ENCODE assay signal across 8 cellular contexts in genomic region chr22:38284042-38284402, GRCh38. TPM values are rescaled to one million over a fixed set of nuclear protein-coding genes. Genes with fewer than 3 reads are reported as not detected.
A peak's percentile ranks its signal among the peaks of the same experiment; 100 is the strongest.
DNase-seq lines count a peak whose midpoint lies in the region; ATAC-seq and TF ChIP-seq lines count a peak whose summit lies in the region.
"Had no signal": no experiment of that assay in that cellular context is flagged by ENCODE, and none has a peak within 500 bp of the region (broad histone marks: within the 10 kb centered on the region; RNA-seq: fewer than 3 reads in every experiment).

No MANE protein-coding gene starts in this region.

- H3K27ac ChIP-seq in RWPE1 (peak overlapping the region; percentile 84), fibroblast of lung (ENCODE audit: insufficient read depth, low read length) (peak overlapping the region; percentile 93), muscle layer of duodenum (ENCODE audit: low read length) (peak overlapping the region; percentile 82), upper lobe of right lung (peak overlapping the region; percentile 71)

- no peak overlapping the region for H3K27ac Mint-ChIP-seq in activated T-helper 2 cell treated with anti-CD3 and anti-CD28 coated beads, Interferon-gamma antibody, Interleukin-2, Interleukin-4, amounts not matched to agents 10 μg/mL and 5 μg/mL and 100 μg/mL, durations not matched to agents 14 hours and 24 hours and 36 hours

- H3K9me3 ChIP-seq in fibroblast of lung (ENCODE audit: control insufficient read depth, insufficient read depth, low read depth, low read length) (no peaks in the 10 kb centered on the region), muscle layer of duodenum (ENCODE audit: control insufficient read depth in 1 of 2, low read length in 2 of 2) (no peaks in the 10 kb centered on the region), upper lobe of right lung (no peaks in the 10 kb centered on the region)

- H3K9me3 Mint-ChIP-seq in activated T-helper 2 cell treated with anti-CD3 and anti-CD28 coated beads, Interferon-gamma antibody, Interleukin-2, Interleukin-4, amounts not matched to agents 10 μg/mL and 5 μg/mL and 100 μg/mL, durations not matched to agents 14 hours and 24 hours and 36 hours, result no peaks in the 10 kb centered on the region

- no peak overlapping the region for H3K4me3 Mint-ChIP-seq in activated T-helper 2 cell treated with anti-CD3 and anti-CD28 coated beads, Interferon-gamma antibody, Interleukin-2, Interleukin-4, amounts not matched to agents 10 μg/mL and 5 μg/mL and 100 μg/mL, durations not matched to agents 14 hours and 24 hours and 36 hours (ENCODE audit: low read depth)

- no peaks in the 10 kb centered on the region for H3K27me3 Mint-ChIP-seq in activated T-helper 2 cell treated with anti-CD3 and anti-CD28 coated beads, Interferon-gamma antibody, Interleukin-2, Interleukin-4, amounts not matched to agents 10 μg/mL and 5 μg/mL and 100 μg/mL, durations not matched to agents 14 hours and 24 hours and 36 hours (ENCODE audit: low read depth)

- H3K4me1 Mint-ChIP-seq in activated T-helper 2 cell treated with anti-CD3 and anti-CD28 coated beads, Interferon-gamma antibody, Interleukin-2, Interleukin-4, amounts not matched to agents 10 μg/mL and 5 μg/mL and 100 μg/mL, durations not matched to agents 14 hours and 24 hours and 36 hours (ENCODE audit: low read depth), result peaks cover 2% of the 10 kb centered on the region

- no peak overlapping the region for H2AFZ ChIP-seq in fibroblast of lung (ENCODE audit: low read length)

- H3K4me1 ChIP-seq in fibroblast of lung (ENCODE audit: control insufficient read depth, extremely low read depth, insufficient read depth, low read length), result peaks cover 22% of the 10 kb centered on the region
- H3K4me1 ChIP-seq in muscle layer of duodenum (ENCODE audit: control insufficient read depth in 1 of 2, insufficient read depth in 2 of 2, low read length in 2 of 2), result peaks cover 0 to 11% of the 10 kb centered on the region in 2 donors
- H3K4me1 ChIP-seq in upper lobe of right lung, result peaks cover 5% of the 10 kb centered on the region

- POLR2A ChIA-PET in RWPE1 (lab: Yijun Ruan, JAX; ENCODE audit: low non-redundant PET), result no interaction called here

- DNase-seq in RWPE1 (ENCODE audit: low spot score), result no peak
- DNase-seq in fibroblast of lung (ENCODE audit: low read depth in 2 of 2), result peak; percentile 95
- no peak for DNase-seq in upper lobe of right lung
- no peak for DNase-seq in activated T-helper 2 cell treated with anti-CD3 and anti-CD28 coated beads, Interferon-gamma antibody, Interleukin-2, Interleukin-4, amounts not matched to agents 10 μg/mL and 5 μg/mL and 100 μg/mL, durations not matched to agents 14 hours and 24 hours and 36 hours (ENCODE audit: low spot score)
- DNase-seq: NCI-H2081 treated with DMSO at 0.1 percent for 48 hours had no signal

- CTCF ChIA-PET in RWPE1 (lab: Yijun Ruan, JAX), result no interaction called here

- H3K27me3 ChIP-seq in fibroblast of lung (ENCODE audit: control insufficient read depth, insufficient read depth, low read length), result no peaks in the 10 kb centered on the region
- no peaks in the 10 kb centered on the region for H3K27me3 ChIP-seq in muscle layer of duodenum (ENCODE audit: low read depth, low read length)
- no peaks in the 10 kb centered on the region for H3K27me3 ChIP-seq in upper lobe of right lung

- H3K79me2 ChIP-seq in fibroblast of lung (ENCODE audit: control insufficient read depth, insufficient read depth, low read length), result no peaks in the 10 kb centered on the region

- H3K4me3 ChIP-seq in fibroblast of lung (replicated peaks in 1 of 4; ENCODE audit: control extremely low read depth in 1 of 4, insufficient read depth in 1 of 4, low read depth in 3 of 4, low read length in 4 of 4) (no peak overlapping the region), muscle layer of duodenum (ENCODE audit: low read depth in 1 of 2, low read length in 2 of 2) (no peak overlapping the region), upper lobe of right lung (no peak overlapping the region)

- ATAC-seq in upper lobe of right lung, result peak; percentile 62
- no peak for ATAC-seq in GM18498 (IDR thresholded peaks at IDR 0.05; ENCODE audit: unreplicated experiment)
- ATAC-seq in GM21576 (IDR thresholded peaks at IDR 0.05; ENCODE audit: unreplicated experiment), result no peak

- peaks cover 4% of the 10 kb centered on the region for H3K36me3 Mint-ChIP-seq in activated T-helper 2 cell treated with anti-CD3 and anti-CD28 coated beads, Interferon-gamma antibody, Interleukin-2, Interleukin-4, amounts not matched to agents 10 μg/mL and 5 μg/mL and 100 μg/mL, durations not matched to agents 14 hours and 24 hours and 36 hours (ENCODE audit: low read depth)

- TF ChIP-seq CTCF in RWPE1 (conservative IDR thresholded peaks at IDR 0.05; ENCODE audit: low read depth) (no peak), fibroblast of lung (conservative IDR thresholded peaks at IDR 0.05 in 1 of 2, IDR thresholded peaks at IDR 0.05 in 1 of 2; ENCODE audit: low read depth in 1 of 2, low read length in 2 of 2) (no peak), upper lobe of right lung (IDR thresholded peaks at IDR 0.05) (no peak)

- intact Hi-C loops in upper lobe of right lung (cut with DNase I), result no loop called here
- intact Hi-C loops in activated T-helper 2 cell treated with anti-CD3 and anti-CD28 coated beads, Interferon-gamma antibody, Interleukin-2, Interleukin-4, amounts not matched to agents 10 μg/mL and 5 μg/mL and 100 μg/mL, durations not matched to agents 14 hours and 24 hours and 36 hours (cut with micrococcal nuclease), result no loop called here

- peak overlapping the region; percentile 46 for H3K4me2 ChIP-seq in fibroblast of lung (ENCODE audit: extremely low read depth, insufficient read depth, low read length)

- H3K36me3 ChIP-seq in fibroblast of lung (ENCODE audit: control insufficient read depth, insufficient read depth, low read length), result peaks cover 2% of the 10 kb centered on the region
- H3K36me3 ChIP-seq in muscle layer of duodenum (ENCODE audit: control insufficient read depth in 1 of 2, insufficient read depth in 2 of 2, low read length in 2 of 2), result no peaks in the 10 kb centered on the region
- H3K36me3 ChIP-seq in upper lobe of right lung, result no peaks in the 10 kb centered on the region

- H3K9ac ChIP-seq in fibroblast of lung (ENCODE audit: insufficient read depth, low read length), result no peak overlapping the region

- H4K20me1 ChIP-seq in fibroblast of lung (ENCODE audit: control insufficient read depth, extremely low read depth, insufficient read depth, low read length), result no peaks in the 10 kb centered on the region

RNA-seq across cellular contexts. Expression of gene TMEM184B, which starts 11.2 kb away (rescaled TPM):
- total RNA-seq in fibroblast of lung (19.5 and 28.2 TPM in 2 replicates), upper lobe of right lung (79.2 TPM)
- polyA plus RNA-seq in fibroblast of lung, result 37.2 and 40.3 TPM in 2 replicates
- 55.8 and 60.3 TPM in 2 replicates for polyA plus RNA-seq in fibroblast of lung (2012)
- polyA minus RNA-seq in fibroblast of lung (ENCODE audit: low replicate concordance), result 82.2 and 114 TPM in 2 replicates
- 34.8 and 35.8 TPM in 2 replicates for total RNA-seq in activated T-helper 2 cell treated with anti-CD3 and anti-CD28 coated beads, Interferon-gamma antibody, Interleukin-2, Interleukin-4, amounts not matched to agents 10 μg/mL and 5 μg/mL and 100 μg/mL, durations not matched to agents 14 hours and 24 hours and 36 hours

RNA-seq across cellular contexts. Expression of gene CSNK1E, which starts 33.2 kb away (rescaled TPM):
- total RNA-seq in fibroblast of lung, result 85.0 and 99.3 TPM in 2 replicates
- polyA plus RNA-seq in fibroblast of lung, result 121 and 145 TPM in 2 replicates
- 93.6 and 106 TPM in 2 replicates for polyA plus RNA-seq in fibroblast of lung (2012)
- polyA minus RNA-seq in fibroblast of lung (ENCODE audit: low replicate concordance), result 160 and 250 TPM in 2 replicates
- 115 TPM for total RNA-seq in upper lobe of right lung
- 155 and 160 TPM in 2 replicates for total RNA-seq in activated T-helper 2 cell treated with anti-CD3 and anti-CD28 coated beads, Interferon-gamma antibody, Interleukin-2, Interleukin-4, amounts not matched to agents 10 μg/mL and 5 μg/mL and 100 μg/mL, durations not matched to agents 14 hours and 24 hours and 36 hours

Comparison
In these comparisons a context has a peak if more than half of its experiments do, and no peak if none do; other contexts are left out.
1. DNase-seq: peak in fibroblast of lung (2 of 2); none in RWPE1 (single experiment), upper lobe of right lung (single experiment) and activated T-helper 2 cell treated with anti-CD3 and anti-CD28 coated beads, Interferon-gamma antibody, Interleukin-2, Interleukin-4, amounts not matched to agents 10 μg/mL and 5 μg/mL and 100 μg/mL, durations not matched to agents 14 hours and 24 hours and 36 hours (single experiment).
2. Peak in every context shown above with its lines, with median percentiles within 50 percentile points of each other: H3K27ac ChIP-seq.